ENCODE assay signal across 14 cellular contexts in the genomic region with DNA sequence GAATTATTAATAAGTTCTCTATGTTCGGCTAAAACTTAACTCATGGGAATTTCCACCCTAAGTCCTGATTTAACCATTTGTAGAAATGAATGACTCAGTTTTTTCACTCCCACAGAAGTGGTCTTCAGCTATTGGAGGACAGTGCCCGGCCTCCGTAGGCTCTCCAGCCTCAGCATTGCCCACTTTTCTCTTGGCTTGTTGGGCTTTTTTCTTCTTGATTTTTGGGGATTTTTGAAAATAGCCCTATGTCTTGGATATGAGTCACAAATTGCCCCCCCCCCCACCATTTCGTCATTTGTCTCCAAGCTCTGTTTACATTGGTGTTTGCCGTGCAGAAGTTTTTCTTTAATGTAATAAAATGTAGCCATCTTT.
DNase-seq lines count a peak whose midpoint lies in the region; ATAC-seq and TF ChIP-seq lines count a peak whose summit lies in the region.
"Had no signal": no experiment of that assay in that cellular context is flagged by ENCODE, and none has a peak within 500 bp of the region (broad histone marks: within the 10 kb centered on the region; RNA-seq: fewer than 3 reads in every experiment).

No MANE protein-coding gene starts in this region.

- H4K20me1 ChIP-seq in osteoblast (ENCODE audit: insufficient read depth, low read length), result peaks cover 21% of the 10 kb centered on the region

- DNase-seq in activated CD8-positive, alpha-beta T cell treated with anti-CD3 and anti-CD28 coated beads for 36 hours, result peak; percentile 58
- DNase-seq in activated CD8-positive, alpha-beta T cell treated with anti-CD3 and anti-CD28 coated beads, Interleukin-2, amount 10 ng/mL, durations not matched to agents 7 days and 5 days, result no peak
- DNase-seq in MG63, result peak; percentile 13
- peak; percentile 53 to 77 for DNase-seq in cardiac fibroblast (ENCODE audit: low read depth in 2 of 2)
- no peak for DNase-seq in osteoblast (ENCODE audit: insufficient read length, low spot score, missing footprints)
- no peak for DNase-seq in NCI-H1930 (lab: John Stamatoyannopoulos, UW)
- DNase-seq in COR-L47 (lab: John Stamatoyannopoulos, UW), result no peak
- no peak for DNase-seq in NCI-H446 treated with DMSO at 0.1 percent for 48 hours (lab: John Stamatoyannopoulos, UW)
- DNase-seq: colonic mucosa, GF-D8, heart left ventricle, mesendoderm, NCI-H1105 had no signal

- peak overlapping the region; percentile 62 for H3K27ac Mint-ChIP-seq in activated CD8-positive, alpha-beta T cell treated with anti-CD3 and anti-CD28 coated beads for 36 hours
- no peak overlapping the region for H3K27ac Mint-ChIP-seq in activated CD8-positive, alpha-beta T cell treated with anti-CD3 and anti-CD28 coated beads, Interleukin-2, amount 10 ng/mL, durations not matched to agents 7 days and 5 days
- H3K27ac Mint-ChIP-seq: T-helper 2 cell treated with Interferon-gamma antibody and Interleukin-4, amounts not matched to agents 5 μg/mL and 100 μg/mL, for 36 hours had no signal

- H3K9me3 ChIP-seq in MG63 (no peaks in the 10 kb centered on the region), osteoblast (ENCODE audit: low read depth, low read length) (no peaks in the 10 kb centered on the region)
- H3K9me3 ChIP-seq: colonic mucosa, heart left ventricle had no signal

- H3K4me1 ChIP-seq in osteoblast (ENCODE audit: insufficient read depth, low read length), result peaks cover 24% of the 10 kb centered on the region

- H3K4me2 ChIP-seq in osteoblast (ENCODE audit: insufficient read depth, low read length), result peak overlapping the region; percentile 22

- no peak for ATAC-seq in activated CD8-positive, alpha-beta T cell treated with anti-CD3 and anti-CD28 coated beads for 36 hours
- ATAC-seq in activated CD8-positive, alpha-beta T cell treated with anti-CD3 and anti-CD28 coated beads, Interleukin-2, amount 10 ng/mL, durations not matched to agents 7 days and 5 days, result no peak

- H2AFZ ChIP-seq in osteoblast (ENCODE audit: low read length), result no peak overlapping the region

- H3K27me3 ChIP-seq in MG63 (no peaks in the 10 kb centered on the region), osteoblast (ENCODE audit: insufficient read depth, low read length) (no peaks in the 10 kb centered on the region)
- H3K27me3 ChIP-seq: colonic mucosa, heart left ventricle had no signal

- intact Hi-C loops in activated CD8-positive, alpha-beta T cell treated with anti-CD3 and anti-CD28 coated beads for 36 hours (cut with micrococcal nuclease), result no loop called here

- CTCF ChIA-PET in activated CD8-positive, alpha-beta T cell treated with anti-CD3 and anti-CD28 coated beads for 36 hours (lab: Charles Lee), result interaction anchor here (0.7 to 9.8 kb wide), 6 partner anchors 10 to 92 kb away, joined by 3 to 112 read pairs (median 6); a partner anchor contains a TSS
- CTCF ChIA-PET in activated CD8-positive, alpha-beta T cell treated with anti-CD3 and anti-CD28 coated beads, Interleukin-2, amount 10 ng/mL, durations not matched to agents 7 days and 5 days (lab: Charles Lee), result interaction anchor here (1.1 to 4.7 kb wide), 7 partner anchors 10 to 96 kb away, joined by 3 to 112 read pairs (median 5); a partner anchor contains a TSS

- no peaks in the 10 kb centered on the region for H3K9me3 Mint-ChIP-seq in activated CD8-positive, alpha-beta T cell treated with anti-CD3 and anti-CD28 coated beads for 36 hours
- no peaks in the 10 kb centered on the region for H3K9me3 Mint-ChIP-seq in activated CD8-positive, alpha-beta T cell treated with anti-CD3 and anti-CD28 coated beads, Interleukin-2, amount 10 ng/mL, durations not matched to agents 7 days and 5 days (ENCODE audit: insufficient read depth)
- H3K9me3 Mint-ChIP-seq: T-helper 2 cell treated with Interferon-gamma antibody and Interleukin-4, amounts not matched to agents 5 μg/mL and 100 μg/mL, for 36 hours had no signal

- H3K36me3 ChIP-seq in MG63 (no peaks in the 10 kb centered on the region), osteoblast (ENCODE audit: insufficient read depth, low read length) (no peaks in the 10 kb centered on the region)
- H3K36me3 ChIP-seq: colonic mucosa, heart left ventricle had no signal

- no peak for TF ChIP-seq CTCF in activated CD8-positive, alpha-beta T cell treated with anti-CD3 and anti-CD28 coated beads for 36 hours (IDR thresholded peaks at IDR 0.05)
- no peak for TF ChIP-seq CTCF in cardiac fibroblast (IDR thresholded peaks at IDR 0.05; ENCODE audit: low read depth, low read length)
- TF ChIP-seq CTCF in osteoblast (IDR thresholded peaks at IDR 0.05; ENCODE audit: extremely low read depth, low read depth, low read length), result no peak

- H3K4me3 ChIP-seq in MG63 (no peak overlapping the region), cardiac fibroblast (replicated peaks in 1 of 2; ENCODE audit: low read depth in 2 of 2, low read length in 2 of 2) (no peak overlapping the region), osteoblast (ENCODE audit: insufficient read depth, low read length) (no peak overlapping the region)
- H3K4me3 ChIP-seq: colonic mucosa, heart left ventricle had no signal

- peaks cover 59% of the 10 kb centered on the region for H3K79me2 ChIP-seq in osteoblast (ENCODE audit: insufficient read depth, low read length)

- no peaks in the 10 kb centered on the region for H3K27me3 Mint-ChIP-seq in activated CD8-positive, alpha-beta T cell treated with anti-CD3 and anti-CD28 coated beads for 36 hours
- no peaks in the 10 kb centered on the region for H3K27me3 Mint-ChIP-seq in activated CD8-positive, alpha-beta T cell treated with anti-CD3 and anti-CD28 coated beads, Interleukin-2, amount 10 ng/mL, durations not matched to agents 7 days and 5 days (ENCODE audit: low read depth)

- POLR2A ChIA-PET in activated CD8-positive, alpha-beta T cell treated with anti-CD3 and anti-CD28 coated beads for 36 hours (lab: Charles Lee), result interaction anchor here (0.6 to 1.5 kb wide), 5 partner anchors 9 to 243 kb away, joined by 3 to 7 read pairs (median 4); no protein-coding TSS in a partner anchor
- POLR2A ChIA-PET in activated CD8-positive, alpha-beta T cell treated with anti-CD3 and anti-CD28 coated beads, Interleukin-2, amount 10 ng/mL, durations not matched to agents 7 days and 5 days (lab: Charles Lee), result interaction anchor here (0.6 to 1.2 kb wide), 3 partner anchors 69 to 134 kb away, joined by 3 read pairs; a partner anchor contains a TSS

- peak overlapping the region; percentile 69 for H3K27ac ChIP-seq in osteoblast (ENCODE audit: low read depth, low read length)
- H3K27ac ChIP-seq: colonic mucosa, heart left ventricle had no signal

- peaks cover 62% of the 10 kb centered on the region for H3K4me1 Mint-ChIP-seq in activated CD8-positive, alpha-beta T cell treated with anti-CD3 and anti-CD28 coated beads for 36 hours (ENCODE audit: low read depth)
- peaks cover 34% of the 10 kb centered on the region for H3K4me1 Mint-ChIP-seq in activated CD8-positive, alpha-beta T cell treated with anti-CD3 and anti-CD28 coated beads, Interleukin-2, amount 10 ng/mL, durations not matched to agents 7 days and 5 days (ENCODE audit: low read depth)

- no peak overlapping the region for H3K4me3 Mint-ChIP-seq in activated CD8-positive, alpha-beta T cell treated with anti-CD3 and anti-CD28 coated beads for 36 hours
- H3K4me3 Mint-ChIP-seq in activated CD8-positive, alpha-beta T cell treated with anti-CD3 and anti-CD28 coated beads, Interleukin-2, amount 10 ng/mL, durations not matched to agents 7 days and 5 days, result no peak overlapping the region
- H3K4me3 Mint-ChIP-seq: T-helper 2 cell treated with Interferon-gamma antibody and Interleukin-4, amounts not matched to agents 5 μg/mL and 100 μg/mL, for 36 hours had no signal

- H3K36me3 Mint-ChIP-seq in activated CD8-positive, alpha-beta T cell treated with anti-CD3 and anti-CD28 coated beads for 36 hours (ENCODE audit: low read depth), result peaks cover 10% of the 10 kb centered on the region
- peaks cover 3% of the 10 kb centered on the region for H3K36me3 Mint-ChIP-seq in activated CD8-positive, alpha-beta T cell treated with anti-CD3 and anti-CD28 coated beads, Interleukin-2, amount 10 ng/mL, durations not matched to agents 7 days and 5 days (ENCODE audit: low read depth)

Comparison
In these comparisons a context has a peak if more than half of its experiments do, and no peak if none do; other contexts are left out.
1. DNase-seq: peak in activated CD8-positive, alpha-beta T cell treated with anti-CD3 and anti-CD28 coated beads for 36 hours (single experiment), MG63 (single experiment) and cardiac fibroblast (2 of 2); none in activated CD8-positive, alpha-beta T cell treated with anti-CD3 and anti-CD28 coated beads, Interleukin-2, amount 10 ng/mL, durations not matched to agents 7 days and 5 days (single experiment), osteoblast (single experiment), NCI-H1930 (0 of 2), COR-L47 (single experiment) and NCI-H446 treated with DMSO at 0.1 percent for 48 hours (single experiment).